Comparison of ENCODE assay signal across 13 cellular contexts in the genomic region with DNA sequence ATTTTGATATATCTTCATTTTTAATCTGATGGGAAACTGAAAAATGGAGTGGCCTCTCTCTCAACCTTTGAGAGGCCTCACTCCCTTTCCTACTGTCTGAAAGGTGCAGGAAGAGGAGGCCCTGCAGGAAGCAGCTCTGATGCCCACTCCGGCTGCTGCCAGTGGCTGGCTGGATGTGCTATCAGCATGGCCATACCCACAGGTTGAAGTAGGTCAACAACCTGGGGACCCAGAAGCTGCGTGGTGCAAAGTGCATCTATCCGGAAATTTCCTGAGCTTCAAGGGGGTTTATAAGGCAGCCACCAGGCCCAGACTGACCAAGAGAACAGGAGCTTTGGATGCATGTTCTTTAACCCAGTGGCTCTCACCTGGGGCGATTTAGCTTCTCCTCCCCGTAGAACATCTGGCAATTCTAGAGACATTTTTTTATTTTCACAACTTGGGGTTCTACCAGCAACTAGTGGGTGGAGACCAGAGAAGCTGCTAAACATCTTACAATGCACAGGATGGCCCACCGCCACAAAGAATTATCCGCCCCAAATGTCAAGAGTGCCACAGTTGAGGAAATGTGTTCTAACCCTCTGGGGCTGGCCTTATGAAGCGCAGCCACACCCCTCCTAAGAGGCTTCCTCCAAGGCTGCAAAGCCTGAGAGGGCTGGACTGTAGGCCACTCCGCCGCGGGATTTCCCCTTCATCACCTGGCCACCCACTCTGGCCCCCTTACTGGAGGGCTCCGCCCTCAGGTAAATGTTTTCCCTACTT. TPM values are rescaled to one million over a fixed set of nuclear protein-coding genes. Genes with fewer than 3 reads are reported as not detected.
A peak's percentile ranks its signal among the peaks of the same experiment; 100 is the strongest.
DNase-seq lines count a peak whose midpoint lies in the region; ATAC-seq and TF ChIP-seq lines count a peak whose summit lies in the region.
"Had no signal": no experiment of that assay in that cellular context is flagged by ENCODE, and none has a peak within 500 bp of the region (broad histone marks: within the 10 kb centered on the region; RNA-seq: fewer than 3 reads in every experiment).

No MANE protein-coding gene starts in this region.

- intact Hi-C loops in activated CD8-positive, alpha-beta T cell treated with anti-CD3 and anti-CD28 coated beads for 36 hours (cut with micrococcal nuclease): no loop called here
- intact Hi-C loops in dorsolateral prefrontal cortex (cut with DNase I): no loop called here

- H3K4me3 ChIP-seq in SU-DHL-6 (ENCODE audit: insufficient read depth, low read length, poor library complexity, severe bottlenecking): no peak overlapping the region
- H3K4me3 ChIP-seq in dorsolateral prefrontal cortex: no peak overlapping the region

- H3K27me3 Mint-ChIP-seq in activated CD8-positive, alpha-beta T cell treated with anti-CD3 and anti-CD28 coated beads for 36 hours: no peaks in the 10 kb centered on the region
- H3K27me3 Mint-ChIP-seq in activated CD8-positive, alpha-beta T cell treated with anti-CD3 and anti-CD28 coated beads, Interleukin-2, amount 10 ng/mL, durations not matched to agents 7 days and 5 days (ENCODE audit: low read depth): no peaks in the 10 kb centered on the region
- no peaks in the 10 kb centered on the region for H3K27me3 Mint-ChIP-seq in stimulated activated naive B cell treated with anti-CD40 and anti-IgM and Interleukin-4, amounts not matched to agents 10 μg/mL and 1 μg/mL and 100 μg/mL, for 72 hours

- H4K20me1 ChIP-seq in SU-DHL-6 (ENCODE audit: low read depth, low read length): no peaks in the 10 kb centered on the region

- H3K27me3 ChIP-seq in SU-DHL-6 (ENCODE audit: low read length) (no peaks in the 10 kb centered on the region), dorsolateral prefrontal cortex (peaks cover 0 to 5% (median 0%) of the 10 kb centered on the region in 45 donors)
- H3K27me3 ChIP-seq: Peyer's patch, right atrium auricular region had no signal

- H3K9me3 ChIP-seq in SU-DHL-6 (ENCODE audit: insufficient read depth, low read length): 0 out of 2 replicates have a peak, but pooled peaks cover 7% of the 10 kb centered on the region
- H3K9me3 ChIP-seq: Peyer's patch had no signal

- peaks cover 7% of the 10 kb centered on the region for H3K36me3 Mint-ChIP-seq in activated CD8-positive, alpha-beta T cell treated with anti-CD3 and anti-CD28 coated beads for 36 hours (ENCODE audit: low read depth)
- peaks cover 13% of the 10 kb centered on the region for H3K36me3 Mint-ChIP-seq in activated CD8-positive, alpha-beta T cell treated with anti-CD3 and anti-CD28 coated beads, Interleukin-2, amount 10 ng/mL, durations not matched to agents 7 days and 5 days (ENCODE audit: low read depth)
- peaks cover 8 to 19% of the 10 kb centered on the region in 2 donors for H3K36me3 Mint-ChIP-seq in stimulated activated naive B cell treated with anti-CD40 and anti-IgM and Interleukin-4, amounts not matched to agents 10 μg/mL and 1 μg/mL and 100 μg/mL, for 72 hours

- peaks cover 36% of the 10 kb centered on the region for H3F3A ChIP-seq in SU-DHL-6 (ENCODE audit: insufficient read depth)

- no peaks in the 10 kb centered on the region for H3K79me2 ChIP-seq in SU-DHL-6 (ENCODE audit: insufficient read depth, low read length)

- peak; percentile 32 for ATAC-seq in activated CD8-positive, alpha-beta T cell treated with anti-CD3 and anti-CD28 coated beads for 36 hours
- no peak for ATAC-seq in activated CD8-positive, alpha-beta T cell treated with anti-CD3 and anti-CD28 coated beads, Interleukin-2, amount 10 ng/mL, durations not matched to agents 7 days and 5 days
- ATAC-seq in HG02678 (IDR thresholded peaks at IDR 0.05; ENCODE audit: unreplicated experiment) (peak; percentile 55), left lobe of liver (no peak)
- ATAC-seq in stimulated activated naive B cell treated with anti-CD40 and anti-IgM and Interleukin-4, amounts not matched to agents 10 μg/mL and 1 μg/mL and 100 μg/mL, for 72 hours (replicated peaks): peak; percentile 52 to 56

- no peaks in the 10 kb centered on the region for H3K36me3 ChIP-seq in SU-DHL-6 (ENCODE audit: low read length)
- H3K36me3 ChIP-seq: Peyer's patch, right atrium auricular region, stomach had no signal

- CTCF ChIA-PET in activated CD8-positive, alpha-beta T cell treated with anti-CD3 and anti-CD28 coated beads for 36 hours (lab: Charles Lee): interaction anchor here (1.0 to 3.3 kb wide), 8 partner anchors 9 to 140 kb away, joined by 3 to 22 read pairs (median 6); partner anchors contain the start of gene BATF
- CTCF ChIA-PET in activated CD8-positive, alpha-beta T cell treated with anti-CD3 and anti-CD28 coated beads, Interleukin-2, amount 10 ng/mL, durations not matched to agents 7 days and 5 days (lab: Charles Lee): interaction anchor here (0.8 to 2.7 kb wide), 11 partner anchors 9 to 143 kb away, joined by 3 to 10 read pairs (median 5); no protein-coding TSS in a partner anchor

- H3K27ac Mint-ChIP-seq in activated CD8-positive, alpha-beta T cell treated with anti-CD3 and anti-CD28 coated beads for 36 hours: peak overlapping the region; percentile 38
- H3K27ac Mint-ChIP-seq in activated CD8-positive, alpha-beta T cell treated with anti-CD3 and anti-CD28 coated beads, Interleukin-2, amount 10 ng/mL, durations not matched to agents 7 days and 5 days: no peak overlapping the region
- peak overlapping the region; percentile 99 for H3K27ac Mint-ChIP-seq in stimulated activated naive B cell treated with anti-CD40 and anti-IgM and Interleukin-4, amounts not matched to agents 10 μg/mL and 1 μg/mL and 100 μg/mL, for 72 hours

- peak overlapping the region; percentile 57 for H3K9ac ChIP-seq in SU-DHL-6 (ENCODE audit: low read length)

- peaks cover 43% of the 10 kb centered on the region for H3K4me1 Mint-ChIP-seq in activated CD8-positive, alpha-beta T cell treated with anti-CD3 and anti-CD28 coated beads for 36 hours (ENCODE audit: low read depth)
- H3K4me1 Mint-ChIP-seq in activated CD8-positive, alpha-beta T cell treated with anti-CD3 and anti-CD28 coated beads, Interleukin-2, amount 10 ng/mL, durations not matched to agents 7 days and 5 days (ENCODE audit: low read depth): peaks cover 34% of the 10 kb centered on the region
- H3K4me1 Mint-ChIP-seq in stimulated activated naive B cell treated with anti-CD40 and anti-IgM and Interleukin-4, amounts not matched to agents 10 μg/mL and 1 μg/mL and 100 μg/mL, for 72 hours: peaks cover 38 to 78% of the 10 kb centered on the region in 2 donors

- H3K9me3 Mint-ChIP-seq in activated CD8-positive, alpha-beta T cell treated with anti-CD3 and anti-CD28 coated beads for 36 hours: peaks cover 24% of the 10 kb centered on the region
- peaks cover 23% of the 10 kb centered on the region for H3K9me3 Mint-ChIP-seq in activated CD8-positive, alpha-beta T cell treated with anti-CD3 and anti-CD28 coated beads, Interleukin-2, amount 10 ng/mL, durations not matched to agents 7 days and 5 days (ENCODE audit: insufficient read depth)
- peaks cover 8 to 10% of the 10 kb centered on the region in 2 donors for H3K9me3 Mint-ChIP-seq in stimulated activated naive B cell treated with anti-CD40 and anti-IgM and Interleukin-4, amounts not matched to agents 10 μg/mL and 1 μg/mL and 100 μg/mL, for 72 hours

- no peak overlapping the region for H2AFZ ChIP-seq in SU-DHL-6 (ENCODE audit: low read depth, low read length, severe bottlenecking)

- POLR2A ChIA-PET in activated CD8-positive, alpha-beta T cell treated with anti-CD3 and anti-CD28 coated beads for 36 hours (lab: Charles Lee): interaction anchor here (1.0 to 5.8 kb wide), 6 partner anchors 10 to 29 kb away, joined by 3 to 28 read pairs (median 4); partner anchors contain the start of gene BATF
- POLR2A ChIA-PET in activated CD8-positive, alpha-beta T cell treated with anti-CD3 and anti-CD28 coated beads, Interleukin-2, amount 10 ng/mL, durations not matched to agents 7 days and 5 days (lab: Charles Lee): interaction anchor here (0.7 to 1.7 kb wide), 3 partner anchors 9 to 399 kb away, joined by 4 to 5 read pairs (median 5); no protein-coding TSS in a partner anchor

- no peak for TF ChIP-seq CTCF in activated CD8-positive, alpha-beta T cell treated with anti-CD3 and anti-CD28 coated beads for 36 hours (IDR thresholded peaks at IDR 0.05)
- TF ChIP-seq CTCF in SU-DHL-6 (IDR thresholded peaks at IDR 0.05; ENCODE audit: insufficient read depth, low read length, poor library complexity, severe bottlenecking): no peak
- no peak for TF ChIP-seq CTCF in dorsolateral prefrontal cortex (IDR thresholded peaks at IDR 0.05 in 54 of 56, conservative IDR thresholded peaks at IDR 0.05 in 2 of 56; ENCODE audit: low read depth in 1 of 56, partially characterized antibody in 56 of 56)

- peak overlapping the region; percentile 90 for H3K27ac ChIP-seq in SU-DHL-6 (ENCODE audit: low read depth, low read length)
- H3K27ac ChIP-seq in dorsolateral prefrontal cortex: peak overlapping the region in 1 of 59 donors; percentile 1

- DNase-seq in activated CD8-positive, alpha-beta T cell treated with anti-CD3 and anti-CD28 coated beads for 36 hours: peak; percentile 26
- DNase-seq in activated CD8-positive, alpha-beta T cell treated with anti-CD3 and anti-CD28 coated beads, Interleukin-2, amount 10 ng/mL, durations not matched to agents 7 days and 5 days: no peak
- peak; percentile 74 for DNase-seq in stimulated activated naive B cell treated with anti-CD40 and anti-IgM and Interleukin-4, amounts not matched to agents 10 μg/mL and 1 μg/mL and 100 μg/mL, for 72 hours
- no peak for DNase-seq in left lobe of liver (ENCODE audit: low spot score)
- no peak for DNase-seq in NCI-H69 (lab: John Stamatoyannopoulos, UW)
- no peak for DNase-seq in dorsolateral prefrontal cortex
- DNase-seq: kidney glomerular epithelial cell, stomach had no signal

- no peaks in the 10 kb centered on the region for H3K9me2 ChIP-seq in SU-DHL-6 (replicated peaks; ENCODE audit: insufficient read depth, low read length)

- peak overlapping the region; percentile 81 for H3K4me2 ChIP-seq in SU-DHL-6 (ENCODE audit: low read depth, low read length, poor library complexity, severe bottlenecking)

- H3K4me3 Mint-ChIP-seq in activated CD8-positive, alpha-beta T cell treated with anti-CD3 and anti-CD28 coated beads for 36 hours: no peak overlapping the region
- H3K4me3 Mint-ChIP-seq in activated CD8-positive, alpha-beta T cell treated with anti-CD3 and anti-CD28 coated beads, Interleukin-2, amount 10 ng/mL, durations not matched to agents 7 days and 5 days: no peak overlapping the region
- H3K4me3 Mint-ChIP-seq in stimulated activated naive B cell treated with anti-CD40 and anti-IgM and Interleukin-4, amounts not matched to agents 10 μg/mL and 1 μg/mL and 100 μg/mL, for 72 hours: peak overlapping the region; percentile 41 to 80

RNA-seq across cellular contexts. Expression of gene BATF, which starts 8.2 kb away (rescaled TPM):
- 10 to 100 TPM; 46.4 to 47.0 TPM for total RNA-seq in activated CD8-positive, alpha-beta T cell treated with anti-CD3 and anti-CD28 coated beads for 36 hours
- 10 to 100 TPM; 41.3 to 41.6 TPM for total RNA-seq in activated CD8-positive, alpha-beta T cell treated with anti-CD3 and anti-CD28 coated beads, Interleukin-2, amount 10 ng/mL, durations not matched to agents 7 days and 5 days
- total RNA-seq in left lobe of liver: 1.4 TPM
- total RNA-seq in dorsolateral prefrontal cortex: 1 to 10 TPM in 25 of 120 experiments, under 1 TPM in 19, not detected in 76; 0.47 to 3.4 (median 1.2) TPM
- total RNA-seq: A673 had no signal

Comparison
In these comparisons a context has a peak if more than half of its experiments do, and no peak if none do; other contexts are left out.
1. ATAC-seq: peak in activated CD8-positive, alpha-beta T cell treated with anti-CD3 and anti-CD28 coated beads for 36 hours (single experiment), HG02678 (single experiment) and stimulated activated naive B cell treated with anti-CD40 and anti-IgM and Interleukin-4, amounts not matched to agents 10 μg/mL and 1 μg/mL and 100 μg/mL, for 72 hours (2 of 2); none in activated CD8-positive, alpha-beta T cell treated with anti-CD3 and anti-CD28 coated beads, Interleukin-2, amount 10 ng/mL, durations not matched to agents 7 days and 5 days (single experiment) and left lobe of liver (single experiment).
2. DNase-seq: peak in activated CD8-positive, alpha-beta T cell treated with anti-CD3 and anti-CD28 coated beads for 36 hours (single experiment) and stimulated activated naive B cell treated with anti-CD40 and anti-IgM and Interleukin-4, amounts not matched to agents 10 μg/mL and 1 μg/mL and 100 μg/mL, for 72 hours (single experiment); none in activated CD8-positive, alpha-beta T cell treated with anti-CD3 and anti-CD28 coated beads, Interleukin-2, amount 10 ng/mL, durations not matched to agents 7 days and 5 days (single experiment), left lobe of liver (single experiment), NCI-H69 (single experiment) and dorsolateral prefrontal cortex (0 of 10).
3. H3K4me3 Mint-ChIP-seq: peak in stimulated activated naive B cell treated with anti-CD40 and anti-IgM and Interleukin-4, amounts not matched to agents 10 μg/mL and 1 μg/mL and 100 μg/mL, for 72 hours (2 of 2); none in activated CD8-positive, alpha-beta T cell treated with anti-CD3 and anti-CD28 coated beads for 36 hours (single experiment) and activated CD8-positive, alpha-beta T cell treated with anti-CD3 and anti-CD28 coated beads, Interleukin-2, amount 10 ng/mL, durations not matched to agents 7 days and 5 days (single experiment).
4. RNA of gene BATF, which starts 8.2 kb away (total RNA-seq): 46.4 to 47.0 TPM in activated CD8-positive, alpha-beta T cell treated with anti-CD3 and anti-CD28 coated beads for 36 hours and 41.3 to 41.6 TPM in activated CD8-positive, alpha-beta T cell treated with anti-CD3 and anti-CD28 coated beads, Interleukin-2, amount 10 ng/mL, durations not matched to agents 7 days and 5 days; 1.4 TPM in left lobe of liver (single experiment) and 0.47 to 3.4 TPM in dorsolateral prefrontal cortex; every median in the first group is over 4 times any median in the second.